ENCODE assay signal across 10 cellular contexts in genomic region chr2:2646312-2647051, GRCh38.
DNase-seq lines count a peak whose midpoint lies in the region; ATAC-seq and TF ChIP-seq lines count a peak whose summit lies in the region.
"Had no signal": no experiment of that assay in that cellular context is flagged by ENCODE, and none has a peak within 500 bp of the region (broad histone marks: within the 10 kb centered on the region; RNA-seq: fewer than 3 reads in every experiment).

No MANE protein-coding gene starts in this region.

- H3K27me3 ChIP-seq in AG04450 (ENCODE audit: control insufficient read depth, insufficient read depth, low read length) (no peaks in the 10 kb centered on the region), H7 (ENCODE audit: control insufficient read depth, insufficient read depth, low read length) (no peaks in the 10 kb centered on the region)

- peaks cover 59% of the 10 kb centered on the region for H3K9me3 ChIP-seq in AG04450 (ENCODE audit: control insufficient read depth, insufficient read depth, low read length)
- H3K9me3 ChIP-seq: suprapubic skin had no signal

- H3K36me3 ChIP-seq in H7 (replicated peaks; ENCODE audit: control insufficient read depth, insufficient read depth, low read length), result no peaks in the 10 kb centered on the region
- H3K36me3 ChIP-seq: suprapubic skin had no signal

- peaks cover 2 to 10% of the 10 kb centered on the region in 2 donors for H3K4me1 Mint-ChIP-seq in immature natural killer cell
- H3K4me1 Mint-ChIP-seq in WTC11, result peaks cover 17% of the 10 kb centered on the region

- CTCF ChIA-PET in AG04450 (lab: Charles Lee), result no interaction called here
- CTCF ChIA-PET in WTC11 (lab: Charles Lee), result no interaction called here

- no peak for ATAC-seq in WTC11

- H3K27ac Mint-ChIP-seq in immature natural killer cell (no peak overlapping the region), WTC11 (no peak overlapping the region)

- TF ChIP-seq CTCF in AG04450 (IDR thresholded peaks at IDR 0.05; ENCODE audit: low read depth, low read length), result no peak
- TF ChIP-seq CTCF in WTC11 (IDR thresholded peaks at IDR 0.05), result no peak

- H3K4me3 Mint-ChIP-seq in immature natural killer cell (peak overlapping the region in 1 of 5 donors; percentile 17), WTC11 (no peak overlapping the region)

- DNase-seq in AG04450 (ENCODE audit: low read depth, low spot score) (no peak), H7 (peak; percentile 62), immature natural killer cell (peak in 2 of 3 donors; percentile 5), GM03348 (ENCODE audit: low spot score) (no peak), retina (no peak), WTC11 (ENCODE audit: low spot score) (no peak)
- DNase-seq in activated CD4-positive, alpha-beta T cell treated with anti-CD3 and anti-CD28 coated beads for 48 hours, result peak; percentile 64
- no peak for DNase-seq in effector CD4-positive, alpha-beta T cell
- DNase-seq: cortex of kidney had no signal

- H3K4me3 ChIP-seq in AG04450 (ENCODE audit: low read depth, low read length) (no peak overlapping the region), H7 (ENCODE audit: insufficient read depth, low read depth, low read length) (no peak overlapping the region)
- H3K4me3 ChIP-seq: suprapubic skin had no signal

- H3K27me3 Mint-ChIP-seq in immature natural killer cell (ENCODE audit: low read depth in 3 of 3) (peaks cover 0 to 6% (median 2%) of the 10 kb centered on the region in 3 donors), WTC11 (ENCODE audit: low read depth) (no peaks in the 10 kb centered on the region)

- H3K9me3 Mint-ChIP-seq in immature natural killer cell (no peaks in the 10 kb centered on the region), WTC11 (peaks cover 17% of the 10 kb centered on the region)

- H3K36me3 Mint-ChIP-seq in immature natural killer cell, result no peaks in the 10 kb centered on the region
- no peaks in the 10 kb centered on the region for H3K36me3 Mint-ChIP-seq in WTC11

- peak overlapping the region; percentile 11 for H3K27ac ChIP-seq in AG04450 (ENCODE audit: low read depth, low read length)
- H3K27ac ChIP-seq: suprapubic skin had no signal

- POLR2A ChIA-PET in AG04450 (lab: Yijun Ruan, JAX) (no interaction called here), WTC11 (lab: Charles Lee) (no interaction called here)

TF ChIP-seq in WTC11, 78 proteins besides CTCF, POLR2A, EP300 and RAD21:
- TF ChIP-seq, protein P1, sequence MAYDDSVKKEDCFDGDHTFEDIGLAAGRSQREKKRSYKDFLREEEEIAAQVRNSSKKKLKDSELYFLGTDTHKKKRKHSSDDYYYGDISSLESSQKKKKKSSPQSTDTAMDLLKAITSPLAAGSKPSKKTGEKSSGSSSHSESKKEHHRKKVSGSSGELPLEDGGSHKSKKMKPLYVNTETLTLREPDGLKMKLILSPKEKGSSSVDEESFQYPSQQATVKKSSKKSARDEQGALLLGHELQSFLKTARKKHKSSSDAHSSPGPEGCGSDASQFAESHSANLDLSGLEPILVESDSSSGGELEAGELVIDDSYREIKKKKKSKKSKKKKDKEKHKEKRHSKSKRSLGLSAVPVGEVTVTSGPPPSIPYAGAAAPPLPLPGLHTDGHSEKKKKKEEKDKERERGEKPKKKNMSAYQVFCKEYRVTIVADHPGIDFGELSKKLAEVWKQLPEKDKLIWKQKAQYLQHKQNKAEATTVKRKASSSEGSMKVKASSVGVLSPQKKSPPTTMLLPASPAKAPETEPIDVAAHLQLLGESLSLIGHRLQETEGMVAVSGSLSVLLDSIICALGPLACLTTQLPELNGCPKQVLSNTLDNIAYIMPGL (CRISPR knock-in tag; IDR thresholded peaks at IDR 0.05), result no peak
- no peak for TF ChIP-seq ELF4 (CRISPR knock-in tag; IDR thresholded peaks at IDR 0.05; ENCODE audit: low read depth)
- no peak for TF ChIP-seq ETV6 (CRISPR knock-in tag; IDR thresholded peaks at IDR 0.05)
- TF ChIP-seq STAT6 (CRISPR knock-in tag; conservative IDR thresholded peaks at IDR 0.05; ENCODE audit: low read depth), result no peak
- no peak for TF ChIP-seq USF1 (CRISPR knock-in tag; IDR thresholded peaks at IDR 0.05)
TF ChIP-seq in WTC11: peak in this region for 0.

Comparison
In these comparisons a context has a peak if more than half of its experiments do, and no peak if none do; other contexts are left out.
1. DNase-seq: peak in H7 (single experiment), activated CD4-positive, alpha-beta T cell treated with anti-CD3 and anti-CD28 coated beads for 48 hours (single experiment) and immature natural killer cell (2 of 3); none in AG04450 (single experiment), GM03348 (single experiment), retina (single experiment), WTC11 (single experiment) and effector CD4-positive, alpha-beta T cell (single experiment).